1 cellular context compared by ENCODE assay signal in genomic region chr17:36534881-36535668, GRCh38.
TF ChIP-seq lines count a peak whose summit lies in the region.

Gene PIGW, plus strand, starts transcription at chr17:36534987. Its CDS starts 2,115 bp downstream, at chr17:36537102.

TF ChIP-seq in SK-N-SH, 30 proteins besides CTCF, POLR2A, EP300 and RAD21 (continued from another document):
- TF ChIP-seq TCF12 (IDR thresholded peaks at IDR 0.05), result peak; percentile 5; the same call in 1 of the 2 replicates
- peak; percentile 87; the same call in 1 of the 2 replicates for TF ChIP-seq TAF1 (IDR thresholded peaks at IDR 0.05; ENCODE audit: borderline replicate concordance, low read depth, low read length)
- TF ChIP-seq FOSL2 (IDR thresholded peaks at IDR 0.05; ENCODE audit: borderline replicate concordance, low read depth), result no peak
- TF ChIP-seq MAX (IDR thresholded peaks at IDR 0.05; ENCODE audit: low read depth), result peak; percentile 97
- TF ChIP-seq PBX3 (IDR thresholded peaks at IDR 0.05), result no peak
- peak; percentile 92 for TF ChIP-seq YY1 (IDR thresholded peaks at IDR 0.05; ENCODE audit: low read depth)
- TF ChIP-seq REST (IDR thresholded peaks at IDR 0.05; ENCODE audit: low read depth, low read length), result no peak
- 0 out of 2 replicates have a peak, but pooled peaks have one; percentile 22 for TF ChIP-seq TEAD4 (IDR thresholded peaks at IDR 0.05; ENCODE audit: borderline replicate concordance, insufficient read depth)
